Comparison of ENCODE assay signal across 20 cellular contexts in the genomic region with DNA sequence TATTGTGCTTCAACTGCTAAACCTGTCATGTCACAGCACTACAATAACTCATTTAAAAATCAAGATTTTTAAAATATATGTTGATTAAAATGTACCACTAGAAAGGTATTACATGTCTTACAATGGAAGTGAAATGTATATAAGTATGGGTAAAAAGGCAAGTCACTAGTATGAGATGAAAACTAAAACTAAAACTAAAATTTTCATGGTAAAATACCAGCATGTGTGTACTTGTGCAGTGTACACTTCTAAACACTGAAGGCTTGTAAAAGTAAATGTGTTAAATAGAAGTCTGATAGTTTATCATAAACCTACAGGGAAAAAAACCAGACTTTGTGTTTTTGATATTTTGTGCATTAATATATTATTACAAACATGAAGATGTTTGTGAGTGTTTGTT. TPM values are rescaled to one million over a fixed set of nuclear protein-coding genes. Genes with fewer than 3 reads are reported as not detected.
"Had no signal": no experiment of that assay in that cellular context is flagged by ENCODE, and none has a peak within 500 bp of the region (broad histone marks: within the 10 kb centered on the region; RNA-seq: fewer than 3 reads in every experiment).

No MANE protein-coding gene starts in this region.

- H3K9me3 Mint-ChIP-seq: activated naive CD4-positive, alpha-beta T cell treated with anti-CD3 and anti-CD28 coated beads, Interleukin-2, amount 50 U/mL, for 72 hours had no signal

- H3K27ac Mint-ChIP-seq: activated naive CD4-positive, alpha-beta T cell treated with anti-CD3 and anti-CD28 coated beads, Interleukin-2, amount 50 U/mL, for 72 hours; endodermal cell; immature natural killer cell had no signal

- H3K4me1 Mint-ChIP-seq: endodermal cell, immature natural killer cell had no signal

- H3K4me3 Mint-ChIP-seq: endodermal cell; naive thymus-derived CD8-positive, alpha-beta T cell had no signal

- ATAC-seq: activated naive CD4-positive, alpha-beta T cell treated with anti-CD3 and anti-CD28 coated beads, Interleukin-2, amount 50 U/mL, for 72 hours; heart left ventricle; naive thymus-derived CD8-positive, alpha-beta T cell; pancreas; upper lobe of right lung had no signal

- H3K36me3 Mint-ChIP-seq: immature natural killer cell had no signal

- DNase-seq: activated CD4-positive, CD25-positive, alpha-beta regulatory T cell; activated effector memory CD4-positive, alpha-beta T cell treated with Interleukin-2 at 50 U/mL for 16 hours; activated T-cell treated with anti-CD3 and anti-CD28 coated beads, Interleukin-2, amount 50 U/mL, for 1 hour; endodermal cell; heart left ventricle; immature natural killer cell; mesenchymal stem cell; naive thymus-derived CD8-positive, alpha-beta T cell; pancreas; sigmoid colon; spleen; stomach; testis; upper lobe of right lung had no signal

RNA-seq across cellular contexts. Expression of a gene that starts 13.7 kb away (rescaled TPM):
- total RNA-seq: activated naive CD4-positive, alpha-beta T cell treated with anti-CD3 and anti-CD28 coated beads, Interleukin-2, amount 50 U/mL, for 72 hours; cardiac muscle cell; dermis microvascular lymphatic vessel endothelial cell; endodermal cell; epithelial cell of proximal tubule; heart left ventricle; liver; mucosa of gallbladder; naive thymus-derived CD8-positive, alpha-beta T cell; pancreas; sigmoid colon; spleen; stomach; testis; upper lobe of right lung had no signal
